In the genomic region with DNA sequence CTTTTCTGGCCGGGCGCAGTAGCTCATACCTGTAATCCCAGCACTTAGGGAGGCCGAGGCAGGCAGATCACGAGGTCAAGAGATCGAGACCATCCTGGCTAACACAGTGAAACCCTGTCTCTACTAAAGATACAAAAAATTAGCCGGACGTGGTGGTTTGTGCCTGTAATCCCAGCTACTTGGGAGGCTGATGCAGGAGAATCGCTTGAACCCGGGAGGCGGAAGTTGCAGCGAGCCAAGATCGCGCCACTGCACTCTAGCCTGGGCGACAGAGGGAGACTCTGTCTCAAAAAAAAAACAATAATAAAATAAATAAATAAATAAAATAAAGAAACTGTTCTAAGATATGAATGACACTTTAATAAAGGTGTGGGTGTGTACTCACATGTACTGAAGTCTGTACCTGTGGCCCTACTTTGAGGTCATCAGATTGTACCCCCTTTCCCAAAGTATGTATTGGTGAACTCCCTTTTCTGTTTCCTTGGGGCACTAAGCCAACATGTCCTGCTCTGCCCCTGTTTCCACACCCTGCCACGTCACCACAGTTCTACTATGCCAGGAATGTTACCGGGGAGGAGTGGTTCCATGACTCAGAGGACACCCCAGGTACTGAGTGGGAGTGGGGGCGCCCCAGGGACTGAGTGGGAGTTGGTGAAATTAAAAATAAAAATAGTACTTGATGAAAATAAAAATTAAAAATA, we compare ENCODE assay signal across 8 cellular contexts. TPM values are rescaled to one million over a fixed set of nuclear protein-coding genes. Genes with fewer than 3 reads are reported as not detected.
A peak's percentile ranks its signal among the peaks of the same experiment; 100 is the strongest.
DNase-seq lines count a peak whose midpoint lies in the region; ATAC-seq and TF ChIP-seq lines count a peak whose summit lies in the region.
"Not testable (repeated sequence)": the region's sequence is repeated elsewhere in the genome, so short reads cannot be mapped to it uniquely, and the experiment has no call there.

No MANE protein-coding gene starts in this region.

- not testable (repeated sequence) for H3K36me3 ChIP-seq in IMR-90 (ENCODE audit: control insufficient read depth, insufficient read depth, low read length); fibroblast of lung (ENCODE audit: control insufficient read depth, insufficient read depth, low read length); left lung; vagina

- H2AK9ac ChIP-seq in IMR-90 (replicated peaks; ENCODE audit: low read depth, low read length, poor library complexity): peak overlapping the region; percentile 48

- peaks cover 16% of the 10 kb centered on the region for H3K79me2 ChIP-seq in fibroblast of lung (ENCODE audit: control insufficient read depth, insufficient read depth, low read length)

- peak overlapping the region; percentile 35 for H4K5ac ChIP-seq in IMR-90 (ENCODE audit: low read depth, low read length)

- peak overlapping the region; percentile 75 for H2BK120ac ChIP-seq in IMR-90 (ENCODE audit: low read depth, low read length)

- peak overlapping the region; percentile 71 to 96; a peak in 3 of 4 replicates for H4K8ac ChIP-seq in IMR-90 (ENCODE audit: low read depth in 2 of 2, low read length in 2 of 2)

- not testable (repeated sequence) for H3K27ac ChIP-seq in IMR-90 (ENCODE audit: insufficient read depth, low read length)
- H3K27ac ChIP-seq in fibroblast of lung (ENCODE audit: insufficient read depth, low read length) (peak overlapping the region; percentile 70), left lung (peak overlapping the region in 1 of 2 donors; percentile 71), vagina (peak overlapping the region; percentile 65)

- not testable (repeated sequence) for H3K4me1 ChIP-seq in IMR-90 (ENCODE audit: control insufficient read depth, insufficient read depth, low read length); fibroblast of lung (ENCODE audit: control insufficient read depth, extremely low read depth, insufficient read depth, low read length)
- H3K4me1 ChIP-seq in left lung (peaks cover 3 to 24% of the 10 kb centered on the region in 2 donors), vagina (peaks cover 26% of the 10 kb centered on the region)

- H3K27me3 ChIP-seq in IMR-90 (ENCODE audit: control insufficient read depth, insufficient read depth, low read length); fibroblast of lung (ENCODE audit: control insufficient read depth, insufficient read depth, low read length); left lung; vagina: not testable (repeated sequence)

- H3K9me1 ChIP-seq in IMR-90 (ENCODE audit: insufficient read depth, low read length): not testable (repeated sequence)

- H4K20me1 ChIP-seq in IMR-90 (ENCODE audit: insufficient read depth, low read length); fibroblast of lung (ENCODE audit: control insufficient read depth, extremely low read depth, insufficient read depth, low read length): not testable (repeated sequence)

- H2BK20ac ChIP-seq in IMR-90 (ENCODE audit: low read depth, low read length): peak overlapping the region; percentile 80; the same call in 1 of the 2 replicates

- TF ChIP-seq POLR2A in IMR-90 (IDR thresholded peaks at IDR 0.05; ENCODE audit: low read depth, low read length); vagina (IDR thresholded peaks at IDR 0.05): not testable (repeated sequence)

- 78% methylated on average over 4 of the region's 17 CpGs; no CpG with 5 or more reads in 1 of the 2 experiments for WGBS in IMR-90 (ENCODE audit: extremely low coverage in 2 of 2, insufficient read length in 1 of 2), 2 experiments

- H3K79me1 ChIP-seq in IMR-90 (ENCODE audit: low read depth in 1 of 2, low read length in 2 of 2): peaks cover 7 to 20% of the 10 kb centered on the region in 2 experiments; a peak in 3 of 4 replicates

- in situ Hi-C loops in IMR-90 (cut with MboI; ENCODE audit: low sequenced_read_pairs): loop anchor here (5.0 to 10.0 kb wide), 2 partner anchors 57 to 210 kb away; partner anchors contain the start of gene PSMD4
- in situ Hi-C loops in SK-MEL-5 (cut with HindIII; ENCODE audit: low pct_unique_long_range_greater_than_20kb, low sequenced_read_pairs); astrocyte of the cerebellum (cut with HindIII; ENCODE audit: low sequenced_read_pairs): not testable (repeated sequence)

- peak overlapping the region; percentile 87; the same call in 1 of the 2 replicates for H2AK5ac ChIP-seq in IMR-90 (ENCODE audit: low read depth, low read length)

- not testable (repeated sequence) for H3K4me2 ChIP-seq in IMR-90 (ENCODE audit: low read depth, low read length); fibroblast of lung (ENCODE audit: extremely low read depth, insufficient read depth, low read length)

- not testable (repeated sequence) for BruUV-seq in IMR-90 (replicated peaks; lab: Mats Ljungman, UMichigan)

- H3K23ac ChIP-seq in IMR-90 (ENCODE audit: low read depth, low read length): peak overlapping the region; percentile 26; the same call in 1 of the 2 replicates

- ATAC-seq in IMR-90 (ENCODE audit: low read depth): not testable (repeated sequence)
- ATAC-seq in left lung: peak; percentile 36

- not testable (repeated sequence) for H3K56ac ChIP-seq in IMR-90 (ENCODE audit: extremely low read depth, insufficient read depth, low read length)

- H4K91ac ChIP-seq in IMR-90 (ENCODE audit: insufficient read depth, low read depth, low read length): peak overlapping the region; percentile 80

- peak overlapping the region; percentile 84; the same call in 1 of the 3 replicates for H2BK15ac ChIP-seq in IMR-90 (ENCODE audit: low read depth, low read length)

- DNase-seq in DMS114 treated with DMSO at 0.1 percent for 48 hours (lab: John Stamatoyannopoulos, UW; ENCODE audit: unreplicated experiment) (peak; percentile 53), IMR-90 (peak; percentile 79), SK-MEL-5 (ENCODE audit: low read depth, low spot score) (peak; percentile 42), astrocyte of the cerebellum (ENCODE audit: low read depth) (peak; percentile 66), fibroblast of lung (ENCODE audit: low read depth in 2 of 2) (peak; percentile 74 to 85), left lung (peak in 1 of 2 donors; percentile 73), putamen (ENCODE audit: low spot score) (peak; percentile 52), vagina (ENCODE audit: extremely low spot score in 2 of 2) (peak in 1 of 2 donors; percentile 92)

- POLR2A ChIA-PET in IMR-90 (lab: Charles Lee; ENCODE audit: unreplicated experiment): interaction anchor here (0.6 kb wide), 1 partner anchor 95 kb away, joined by 6 read pairs; no protein-coding TSS in a partner anchor

- H2AFZ ChIP-seq in IMR-90 (replicated peaks; ENCODE audit: low read length, poor library complexity): peak overlapping the region; percentile 72
- not testable (repeated sequence) for H2AFZ ChIP-seq in fibroblast of lung (ENCODE audit: low read length)

- CTCF ChIA-PET in IMR-90 (lab: Yijun Ruan, JAX): interaction anchor here (0.9 kb wide), 1 partner anchor 57 kb away, joined by 3 read pairs; no protein-coding TSS in a partner anchor

- peak overlapping the region; percentile 46 for H3K14ac ChIP-seq in IMR-90 (replicated peaks; ENCODE audit: low read depth, low read length)

- intact Hi-C loops in IMR-90 (cut with micrococcal nuclease): loop anchor here (5.0 kb wide), 2 partner anchors 147 to 542 kb away; no protein-coding TSS in a partner anchor
- intact Hi-C loops in left lung (cut with DNase I): loop anchor here in 1 of 2 donors (10.0 kb wide), 1 partner anchor 60 kb away; the partner anchor contains the start of gene PSMD4
- intact Hi-C loops in vagina (cut with DNase I): not testable (repeated sequence)

- not testable (repeated sequence) for TF ChIP-seq CTCF in IMR-90 (conservative IDR thresholded peaks at IDR 0.05; ENCODE audit: low read depth, low read length); astrocyte of the cerebellum (IDR thresholded peaks at IDR 0.05; ENCODE audit: low read depth, low read length, missing control alignments); fibroblast of lung (conservative IDR thresholded peaks at IDR 0.05 in 1 of 2, IDR thresholded peaks at IDR 0.05 in 1 of 2; ENCODE audit: low read depth in 1 of 2, low read length in 2 of 2); left lung (IDR thresholded peaks at IDR 0.05); vagina (IDR thresholded peaks at IDR 0.05)

- H3K18ac ChIP-seq in IMR-90 (ENCODE audit: low read depth, low read length): peak overlapping the region; percentile 50; the same call in 1 of the 2 replicates

- not testable (repeated sequence) for H3K9ac ChIP-seq in IMR-90 (ENCODE audit: low read depth, low read length); fibroblast of lung (ENCODE audit: insufficient read depth, low read length)

- not testable (repeated sequence) for H3K4me3 ChIP-seq in IMR-90 (ENCODE audit: insufficient read depth, low read depth, low read length); astrocyte of the cerebellum (ENCODE audit: low read depth, low read length); fibroblast of lung (replicated peaks in 1 of 4; ENCODE audit: control extremely low read depth in 1 of 4, insufficient read depth in 1 of 4, low read depth in 3 of 4, low read length in 4 of 4)
- H3K4me3 ChIP-seq in left lung (peak overlapping the region in 1 of 2 donors; percentile 3), vagina (peak overlapping the region in 1 of 2 donors; percentile 24)

- not testable (repeated sequence) for H3K9me3 ChIP-seq in IMR-90 (ENCODE audit: control insufficient read depth, insufficient read depth, low read length); fibroblast of lung (ENCODE audit: control insufficient read depth, insufficient read depth, low read depth, low read length); left lung; vagina

- dilution Hi-C loops in IMR-90 (cut with HindIII; ENCODE audit: low sequenced_read_pairs, unreplicated experiment): not testable (repeated sequence)

- TF ChIP-seq RAD21 in IMR-90 (IDR thresholded peaks at IDR 0.05; ENCODE audit: low read length): not testable (repeated sequence)

- peak overlapping the region; percentile 74; the same call in 1 of the 2 replicates for H3K4ac ChIP-seq in IMR-90 (ENCODE audit: low read depth, low read length)

- peak overlapping the region; percentile 86 for H2BK5ac ChIP-seq in IMR-90 (ENCODE audit: low read depth, low read length, poor library complexity, severe bottlenecking)

RNA-seq across cellular contexts. Expression of gene PIP5K1A, which starts 3.3 kb away (rescaled TPM):
- total RNA-seq in IMR-90 (2012; rRNA removed) (52.5 and 59.1 TPM in 2 replicates), fibroblast of lung (61.4 and 80.9 TPM in 2 replicates), left lung (10 to 100 TPM; 51.2 to 55.6 TPM), vagina (80.3 TPM)
- polyA plus RNA-seq in IMR-90 (2012; rRNA removed) (85.5 and 105 TPM in 2 replicates), fibroblast of lung (108 and 118 TPM in 2 replicates)
- polyA plus RNA-seq in IMR-90 (2012; cell fraction: cytosol; rRNA removed): 30.9 and 48.4 TPM in 2 replicates
- 34.4 and 218 TPM in 2 replicates for polyA plus RNA-seq in IMR-90 (2012; cell fraction: nucleus; rRNA removed; ENCODE audit: low replicate concordance)
- 54.5 and 57.0 TPM in 2 replicates for total RNA-seq in SK-MEL-5 (2014; rRNA removed; shearing (Covaris generic))
- polyA plus RNA-seq in SK-MEL-5 (2015; cell fraction: cytosol; rRNA removed): 103 and 122 TPM in 2 replicates
- 143 and 164 TPM in 2 replicates for polyA plus RNA-seq in SK-MEL-5 (2015; cell fraction: nucleus; rRNA removed)
- polyA plus RNA-seq in fibroblast of lung (2012): 42.9 and 53.1 TPM in 2 replicates
- polyA minus RNA-seq in fibroblast of lung (ENCODE audit: low replicate concordance): 179 and 256 TPM in 2 replicates

RNA-seq across cellular contexts. Expression of gene VPS72, which starts 5.0 kb away (rescaled TPM):
- total RNA-seq in IMR-90 (2012; rRNA removed) (51.3 and 53.6 TPM in 2 replicates), fibroblast of lung (42.9 and 47.5 TPM in 2 replicates), left lung (10 to 100 TPM; 40.5 to 41.3 TPM), vagina (17.2 TPM)
- polyA plus RNA-seq in IMR-90 (2012; rRNA removed) (62.3 and 64.5 TPM in 2 replicates), fibroblast of lung (43.8 and 57.8 TPM in 2 replicates)
- 37.1 and 43.4 TPM in 2 replicates for polyA plus RNA-seq in IMR-90 (2012; cell fraction: cytosol; rRNA removed)
- 20.6 and 33.3 TPM in 2 replicates for polyA plus RNA-seq in IMR-90 (2012; cell fraction: nucleus; rRNA removed; ENCODE audit: low replicate concordance)
- total RNA-seq in SK-MEL-5 (2014; rRNA removed; shearing (Covaris generic)): 116 and 133 TPM in 2 replicates
- 126 and 136 TPM in 2 replicates for polyA plus RNA-seq in SK-MEL-5 (2015; cell fraction: cytosol; rRNA removed)
- 42.1 and 51.2 TPM in 2 replicates for polyA plus RNA-seq in SK-MEL-5 (2015; cell fraction: nucleus; rRNA removed)
- polyA plus RNA-seq in fibroblast of lung (2012): 38.2 and 56.5 TPM in 2 replicates
- 29.1 and 33.5 TPM in 2 replicates for polyA minus RNA-seq in fibroblast of lung (ENCODE audit: low replicate concordance)

RNA-seq across cellular contexts. Expression of gene TMOD4, which starts 19.3 kb away (rescaled TPM):
- total RNA-seq in IMR-90 (2012; rRNA removed) (not detected in 2 replicates), fibroblast of lung (not detected in 2 replicates), left lung (under 1 TPM in 1 of 2 donors, not detected in 1; 0.97 TPM), vagina (2.2 TPM)
- polyA plus RNA-seq in IMR-90 (2012; rRNA removed) (0.22 and 0.27 TPM in 2 replicates), fibroblast of lung (0.41 and 0.53 TPM in 2 replicates)
- polyA plus RNA-seq in IMR-90 (2012; cell fraction: cytosol; rRNA removed): 0.12 and 0.36 TPM in 2 replicates
- 0.63 and 0.87 TPM in 2 replicates for polyA plus RNA-seq in IMR-90 (2012; cell fraction: nucleus; rRNA removed; ENCODE audit: low replicate concordance)
- 0.80 and 1.2 TPM in 2 replicates for total RNA-seq in SK-MEL-5 (2014; rRNA removed; shearing (Covaris generic))
- 0.75 TPM in 1 of 2 replicates, not detected in the other for polyA plus RNA-seq in SK-MEL-5 (2015; cell fraction: cytosol; rRNA removed)
- polyA plus RNA-seq in SK-MEL-5 (2015; cell fraction: nucleus; rRNA removed): not detected in 2 replicates
- polyA plus RNA-seq in fibroblast of lung (2012): 0.37 TPM in 1 of 2 replicates, not detected in the other
- not detected in 2 replicates for polyA minus RNA-seq in fibroblast of lung (ENCODE audit: low replicate concordance)

RNA-seq across cellular contexts. Expression of gene SCNM1, which starts 29.1 kb away (rescaled TPM):
- total RNA-seq in IMR-90 (2012; rRNA removed) (22.2 and 27.4 TPM in 2 replicates), fibroblast of lung (26.5 and 29.2 TPM in 2 replicates), left lung (10 to 100 TPM; 29.7 to 35.0 TPM), vagina (22.1 TPM)
- polyA plus RNA-seq in IMR-90 (2012; rRNA removed) (33.2 and 35.3 TPM in 2 replicates), fibroblast of lung (29.7 and 32.7 TPM in 2 replicates)
- 15.6 and 31.7 TPM in 2 replicates for polyA plus RNA-seq in IMR-90 (2012; cell fraction: cytosol; rRNA removed)
- polyA plus RNA-seq in IMR-90 (2012; cell fraction: nucleus; rRNA removed; ENCODE audit: low replicate concordance): 20.3 and 49.2 TPM in 2 replicates
- 90.9 and 110 TPM in 2 replicates for total RNA-seq in SK-MEL-5 (2014; rRNA removed; shearing (Covaris generic))
- polyA plus RNA-seq in SK-MEL-5 (2015; cell fraction: cytosol; rRNA removed): 43.2 and 49.2 TPM in 2 replicates
- polyA plus RNA-seq in SK-MEL-5 (2015; cell fraction: nucleus; rRNA removed): 91.2 and 121 TPM in 2 replicates
- polyA plus RNA-seq in fibroblast of lung (2012): 44.8 and 45.9 TPM in 2 replicates
- polyA minus RNA-seq in fibroblast of lung (ENCODE audit: low replicate concordance): 8.7 and 28.3 TPM in 2 replicates

RNA-seq across cellular contexts. Expression of gene LYSMD1, which starts 29.3 kb away (rescaled TPM):
- 9.2 and 10.4 TPM in 2 replicates for total RNA-seq in IMR-90 (2012; rRNA removed)
- 5.0 and 5.9 TPM in 2 replicates for polyA plus RNA-seq in IMR-90 (2012; rRNA removed)
- 2.3 and 3.1 TPM in 2 replicates for polyA plus RNA-seq in IMR-90 (2012; cell fraction: cytosol; rRNA removed)
- 2.6 and 6.2 TPM in 2 replicates for polyA plus RNA-seq in IMR-90 (2012; cell fraction: nucleus; rRNA removed; ENCODE audit: low replicate concordance)
- 17.7 and 22.1 TPM in 2 replicates for total RNA-seq in SK-MEL-5 (2014; rRNA removed; shearing (Covaris generic))
- polyA plus RNA-seq in SK-MEL-5 (2015; cell fraction: cytosol; rRNA removed): 6.7 and 9.0 TPM in 2 replicates
- 11.7 and 12.6 TPM in 2 replicates for polyA plus RNA-seq in SK-MEL-5 (2015; cell fraction: nucleus; rRNA removed)
- total RNA-seq in fibroblast of lung: 8.2 and 9.7 TPM in 2 replicates
- 3.6 and 4.6 TPM in 2 replicates for polyA plus RNA-seq in fibroblast of lung
- 3.8 and 5.0 TPM in 2 replicates for polyA plus RNA-seq in fibroblast of lung (2012)
- polyA minus RNA-seq in fibroblast of lung (ENCODE audit: low replicate concordance): 3.9 and 4.7 TPM in 2 replicates
- 1 to 10 TPM; 5.8 to 8.7 TPM for total RNA-seq in left lung
- total RNA-seq in vagina: 21.1 TPM
